Comparison of ENCODE assay signal across 13 cellular contexts in genomic region chr3:185210621-185211157, GRCh38. TPM values are rescaled to one million over a fixed set of nuclear protein-coding genes. Genes with fewer than 3 reads are reported as not detected.
"Had no signal": no experiment of that assay in that cellular context is flagged by ENCODE, and none has a peak within 500 bp of the region (broad histone marks: within the 10 kb centered on the region; RNA-seq: fewer than 3 reads in every experiment).

No MANE protein-coding gene starts in this region.

- H3K36me3 Mint-ChIP-seq: activated CD4-positive, alpha-beta memory T cell treated with anti-CD3 and anti-CD28 coated beads for 36 hours had no signal

- H3K4me1 ChIP-seq: gastrocnemius medialis had no signal

- H3K27me3 Mint-ChIP-seq: activated CD4-positive, alpha-beta memory T cell treated with anti-CD3 and anti-CD28 coated beads for 36 hours had no signal

- DNase-seq: activated CD4-positive, alpha-beta memory T cell treated with anti-CD3 and anti-CD28 coated beads for 36 hours; activated CD4-positive, CD25-positive, alpha-beta regulatory T cell treated with anti-CD3 and anti-CD28 coated beads, Interleukin-2, amount 50 U/mL, for 72 hours; activated gamma-delta T cell treated with Interleukin-2 at 50 U/mL for 16 hours; activated T-cell treated with anti-CD3 and anti-CD28 coated beads, Interleukin-2, amount 50 U/mL, for 72 hours; central memory CD4-positive, alpha-beta T cell; effector memory CD4-positive, alpha-beta T cell; gastrocnemius medialis; islet precursor cell; nephron progenitor cell; stimulated activated CD4-positive, alpha-beta T cell treated with anti-CD3 and anti-CD28 coated beads, Interleukin-12 subunit alpha, Interleukin-12 subunit beta, amount 100 ng/mL, for 4 hours; stimulated activated CD4-positive, alpha-beta T cell treated with anti-CD3 and anti-CD28 coated beads, Interleukin-2, amount 100 ng/mL, for 48 hours; stimulated activated naive CD4-positive, alpha-beta T cell treated with Interleukin-2 at 50 U/mL for 16 hours had no signal

- H3K9me3 Mint-ChIP-seq: activated CD4-positive, alpha-beta memory T cell treated with anti-CD3 and anti-CD28 coated beads for 36 hours; activated T-cell treated with anti-CD3 and anti-CD28 coated beads, Interleukin-2, amount 50 U/mL, for 72 hours; nephron progenitor cell; T-helper 2 cell treated with Interferon-gamma antibody and Interleukin-4, amounts not matched to agents 5 μg/mL and 100 μg/mL, for 36 hours had no signal

- ATAC-seq: activated T-cell treated with anti-CD3 and anti-CD28 coated beads, Interleukin-2, amount 50 U/mL, for 72 hours; gastrocnemius medialis had no signal

- H3K27me3 ChIP-seq: gastrocnemius medialis had no signal

- H3K27ac ChIP-seq: gastrocnemius medialis had no signal

- H3K4me3 Mint-ChIP-seq: activated CD4-positive, alpha-beta memory T cell treated with anti-CD3 and anti-CD28 coated beads for 36 hours; activated T-cell treated with anti-CD3 and anti-CD28 coated beads, Interleukin-2, amount 50 U/mL, for 72 hours; nephron progenitor cell; T-helper 2 cell treated with Interferon-gamma antibody and Interleukin-4, amounts not matched to agents 5 μg/mL and 100 μg/mL, for 36 hours had no signal

- H3K9me3 ChIP-seq: gastrocnemius medialis had no signal

- H3K4me3 ChIP-seq: gastrocnemius medialis had no signal

- H3K36me3 ChIP-seq: gastrocnemius medialis had no signal

- H3K27ac Mint-ChIP-seq: activated CD4-positive, alpha-beta memory T cell treated with anti-CD3 and anti-CD28 coated beads for 36 hours; activated T-cell treated with anti-CD3 and anti-CD28 coated beads, Interleukin-2, amount 50 U/mL, for 72 hours; T-helper 2 cell treated with Interferon-gamma antibody and Interleukin-4, amounts not matched to agents 5 μg/mL and 100 μg/mL, for 36 hours had no signal

RNA-seq across cellular contexts. Expression of gene C3orf70, which starts 57.8 kb away (rescaled TPM):
- total RNA-seq: activated CD4-positive, alpha-beta memory T cell treated with anti-CD3 and anti-CD28 coated beads for 36 hours had no signal
